8 cellular contexts compared by ENCODE assay signal in the genomic region with DNA sequence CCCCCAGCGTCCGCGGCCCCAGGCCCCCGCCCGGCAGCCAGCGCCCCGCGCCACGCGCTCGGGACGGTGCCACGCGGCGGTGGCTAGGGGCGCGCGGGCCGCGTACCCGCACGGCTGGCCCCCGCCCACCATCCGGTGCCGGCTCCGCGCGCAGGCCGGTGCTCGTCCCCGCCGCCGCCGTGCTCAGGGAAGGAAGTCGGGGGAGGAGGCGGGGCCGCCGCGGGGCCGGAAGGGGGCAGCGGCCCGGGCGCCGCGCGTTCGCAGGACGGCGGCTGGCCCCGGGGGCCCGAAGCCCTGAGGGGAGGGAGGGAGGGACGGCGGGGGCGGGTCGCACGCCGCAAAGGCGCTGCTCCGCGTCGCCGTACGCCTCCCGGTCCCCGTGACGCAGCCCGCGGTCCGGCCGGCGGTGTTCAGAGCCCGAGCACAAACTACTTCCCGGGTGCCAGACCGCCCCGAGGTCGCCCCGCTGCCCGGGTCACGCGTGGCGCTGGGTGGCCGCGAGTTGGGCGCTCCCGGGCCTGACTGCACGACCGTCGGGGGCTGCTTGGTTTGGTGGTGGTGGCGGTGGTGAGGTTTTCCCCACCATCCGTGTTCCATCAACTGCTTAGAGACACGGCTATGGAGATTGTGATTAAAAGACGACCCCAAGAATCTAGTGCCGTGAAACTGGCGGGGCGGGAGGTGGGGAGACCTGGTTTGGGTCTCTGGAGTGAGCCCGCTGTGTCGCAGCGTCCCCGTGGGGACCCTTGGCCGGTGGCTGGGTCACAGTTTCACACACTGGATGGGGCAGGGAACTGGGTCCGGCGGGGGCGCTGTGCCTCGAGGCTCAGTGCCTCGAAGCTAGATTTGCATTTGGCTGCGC. TPM values are rescaled to one million over a fixed set of nuclear protein-coding genes. Genes with fewer than 3 reads are reported as not detected.
A peak's percentile ranks its signal among the peaks of the same experiment; 100 is the strongest.
DNase-seq lines count a peak whose midpoint lies in the region; ATAC-seq and TF ChIP-seq lines count a peak whose summit lies in the region.

A gene (minus strand): TSS at position 205 of the 862 bp plus-strand sequence. CDS start 1,818 bp downstream, outside the sequence.

- no peaks in the 10 kb centered on the region for H3K9me3 Mint-ChIP-seq in central memory CD8-positive, alpha-beta T cell

- peaks cover 47% of the 10 kb centered on the region for H3K4me1 Mint-ChIP-seq in central memory CD8-positive, alpha-beta T cell

- H3K4me3 ChIP-seq in kidney epithelial cell (ENCODE audit: low read depth, low read length), result peak within 1 kb of the TSS; percentile 70

- no peaks in the 10 kb centered on the region for H3K27me3 Mint-ChIP-seq in central memory CD8-positive, alpha-beta T cell

- H3K27me3 ChIP-seq in kidney epithelial cell (ENCODE audit: control insufficient read depth, insufficient read depth, low read length), result no peaks in the 10 kb centered on the region

- peak; percentile 84 for ATAC-seq in HG02571 (IDR thresholded peaks at IDR 0.05; ENCODE audit: unreplicated experiment)
- peak; percentile 72 to 78 for ATAC-seq in activated CD4-positive, CD25-positive, alpha-beta regulatory T cell treated with anti-CD3 and anti-CD28 coated beads, Interleukin-2, amount 50 U/mL, for 24 hours
- ATAC-seq in central memory CD8-positive, alpha-beta T cell (replicated peaks; ENCODE audit: extremely low read depth, poor library complexity, severe bottlenecking), result peak; percentile 77

- H3K4me3 Mint-ChIP-seq in central memory CD8-positive, alpha-beta T cell, result peak within 1 kb of the TSS; percentile 75

- DNase-seq in NCI-H1417 (lab: John Stamatoyannopoulos, UW) (peak; percentile 20 to 85 (median 84)), NCI-H1417 treated with DMSO at 0.1 percent for 48 hours (lab: John Stamatoyannopoulos, UW) (no peak), NCI-H1105 (lab: John Stamatoyannopoulos, UW) (peak; percentile 25), kidney epithelial cell (ENCODE audit: low read depth) (no peak)
- peak; percentile 48 to 55 for DNase-seq in central memory CD8-positive, alpha-beta T cell (ENCODE audit: low spot score in 2 of 2)
- DNase-seq in stimulated activated CD4-positive, alpha-beta T cell treated with anti-CD3 and anti-CD28 coated beads, Interleukin-1b, Interleukin-23, amount 100 ng/mL, for 1 hour (ENCODE audit: low read depth in 2 of 2), result peak; percentile 50 to 71

- H3K36me3 ChIP-seq in kidney epithelial cell (ENCODE audit: control insufficient read depth, insufficient read depth, low read length), result peaks cover 2% of the 10 kb centered on the region

- peak; percentile 55 for TF ChIP-seq CTCF in kidney epithelial cell (IDR thresholded peaks at IDR 0.05; ENCODE audit: insufficient read depth, low read length, poor library complexity, severe bottlenecking)

- peaks cover 20% of the 10 kb centered on the region for H3K36me3 Mint-ChIP-seq in central memory CD8-positive, alpha-beta T cell (ENCODE audit: insufficient read depth)

- H3K27ac Mint-ChIP-seq in central memory CD8-positive, alpha-beta T cell (ENCODE audit: low read depth), result peak within 1 kb of the TSS; percentile 92

RNA-seq across cellular contexts. Expression of the gene that starts here (rescaled TPM):
- total RNA-seq in kidney epithelial cell, result 103 and 116 TPM in 2 replicates

Comparison
In these comparisons a context has a peak if more than half of its experiments do, and no peak if none do; other contexts are left out.
1. DNase-seq: peak in NCI-H1417 (3 of 3), NCI-H1105 (single experiment), central memory CD8-positive, alpha-beta T cell (2 of 2) and stimulated activated CD4-positive, alpha-beta T cell treated with anti-CD3 and anti-CD28 coated beads, Interleukin-1b, Interleukin-23, amount 100 ng/mL, for 1 hour (2 of 2); none in NCI-H1417 treated with DMSO at 0.1 percent for 48 hours (single experiment) and kidney epithelial cell (single experiment).
2. Peak in every context shown above with its lines, with median percentiles within 50 percentile points of each other: ATAC-seq.